12 cellular contexts compared by ENCODE assay signal in the genomic region with DNA sequence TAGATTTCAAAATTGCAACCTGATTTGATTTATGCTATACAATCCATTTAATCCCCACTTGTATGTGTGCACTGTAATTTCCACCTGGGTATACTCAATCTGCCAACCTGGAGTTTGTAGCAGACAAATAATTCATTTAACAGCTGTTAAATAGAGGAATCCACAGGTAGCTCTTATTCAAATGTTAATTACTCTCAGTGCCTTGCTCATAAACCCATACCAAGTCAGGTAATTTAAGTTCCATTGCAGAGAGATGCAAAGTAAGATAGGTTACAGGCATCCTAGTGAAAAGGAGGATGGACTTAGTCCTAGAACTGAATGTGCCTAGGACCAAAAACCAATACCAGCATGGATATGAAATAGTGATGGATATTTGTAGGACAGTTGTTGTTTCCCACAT.
DNase-seq lines count a peak whose midpoint lies in the region; ATAC-seq and TF ChIP-seq lines count a peak whose summit lies in the region.
"Had no signal": no experiment of that assay in that cellular context is flagged by ENCODE, and none has a peak within 500 bp of the region (broad histone marks: within the 10 kb centered on the region; RNA-seq: fewer than 3 reads in every experiment).

No MANE protein-coding gene starts in this region.

- no peaks in the 10 kb centered on the region for H3K27me3 Mint-ChIP-seq in activated CD8-positive, alpha-beta T cell treated with anti-CD3 and anti-CD28 coated beads for 36 hours
- H3K27me3 Mint-ChIP-seq: CD8-positive, alpha-beta memory T cell had no signal

- DNase-seq in NCI-H524 treated with DMSO at 0.1 percent for 48 hours (lab: John Stamatoyannopoulos, UW) = peak; percentile 33
- DNase-seq in mesendoderm = peak; percentile 11
- DNase-seq in activated CD8-positive, alpha-beta T cell treated with anti-CD3 and anti-CD28 coated beads for 36 hours = no peak
- DNase-seq in NCI-H510A (lab: John Stamatoyannopoulos, UW) = no peak
- DNase-seq: Caco-2; CD8-positive, alpha-beta memory T cell; DND-41; GDM1 had no signal

- intact Hi-C loops in activated CD8-positive, alpha-beta T cell treated with anti-CD3 and anti-CD28 coated beads for 36 hours (cut with micrococcal nuclease) = no loop called here

- no peak overlapping the region for H3K56ac ChIP-seq in mesendoderm (ENCODE audit: low read length)

- H3K27ac Mint-ChIP-seq in activated CD8-positive, alpha-beta T cell treated with anti-CD3 and anti-CD28 coated beads for 36 hours = no peak overlapping the region
- H3K27ac Mint-ChIP-seq: CD8-positive, alpha-beta memory T cell had no signal

- CTCF ChIA-PET in activated CD8-positive, alpha-beta T cell treated with anti-CD3 and anti-CD28 coated beads for 36 hours (lab: Charles Lee) = no interaction called here

- H3K9me3 ChIP-seq in HUES6 (ENCODE audit: control insufficient read depth, insufficient read depth, low read depth, low read length) = no peaks in the 10 kb centered on the region
- H3K9me3 ChIP-seq: A549, Caco-2 had no signal

- H2BK120ac ChIP-seq in mesendoderm (ENCODE audit: low read depth, low read length) = no peak overlapping the region

- no peak overlapping the region for H2AK5ac ChIP-seq in mesendoderm (ENCODE audit: low read length)

- H3K4me1 ChIP-seq in HUES6 (ENCODE audit: control insufficient read depth, insufficient read depth, low read length) (peaks cover 43% of the 10 kb centered on the region), mesendoderm (ENCODE audit: control insufficient read depth, low read depth, low read length) (no peaks in the 10 kb centered on the region)
- H3K4me1 ChIP-seq: A549, Caco-2 had no signal

- H3K27me3 ChIP-seq in HUES6 (ENCODE audit: control insufficient read depth, insufficient read depth, low read length) (no peaks in the 10 kb centered on the region), mesendoderm (ENCODE audit: insufficient read depth, low read length, poor library complexity) (no peaks in the 10 kb centered on the region)

- no peaks in the 10 kb centered on the region for H3K4me1 Mint-ChIP-seq in activated CD8-positive, alpha-beta T cell treated with anti-CD3 and anti-CD28 coated beads for 36 hours (ENCODE audit: low read depth)
- H3K4me1 Mint-ChIP-seq: CD8-positive, alpha-beta memory T cell had no signal

- H3K27ac ChIP-seq in HUES6 (ENCODE audit: low read depth, low read length) = peak overlapping the region; percentile 41; the same call in 1 of the 2 replicates
- H3K27ac ChIP-seq in mesendoderm (ENCODE audit: low read depth, low read length) = no peak overlapping the region
- H3K27ac ChIP-seq: A549 had no signal

- H3K79me2 ChIP-seq in mesendoderm (ENCODE audit: control insufficient read depth, insufficient read depth, low read length) = no peaks in the 10 kb centered on the region

- H3K36me3 ChIP-seq in HUES6 (ENCODE audit: control insufficient read depth, insufficient read depth, low read length) = no peaks in the 10 kb centered on the region
- no peaks in the 10 kb centered on the region for H3K36me3 ChIP-seq in mesendoderm (ENCODE audit: control insufficient read depth, insufficient read depth, low read length)

- H3K9ac ChIP-seq in HUES6 (ENCODE audit: low read length) = no peak overlapping the region
- no peak overlapping the region for H3K9ac ChIP-seq in mesendoderm (ENCODE audit: low read length)

- no peaks in the 10 kb centered on the region for H3K79me1 ChIP-seq in mesendoderm (ENCODE audit: low read length)

- no peak for ATAC-seq in activated CD8-positive, alpha-beta T cell treated with anti-CD3 and anti-CD28 coated beads for 36 hours
- ATAC-seq in HG02642 (IDR thresholded peaks at IDR 0.05; ENCODE audit: poor library complexity, unreplicated experiment) = no peak
- ATAC-seq: A549, K562 had no signal

- H3K4me3 Mint-ChIP-seq in activated CD8-positive, alpha-beta T cell treated with anti-CD3 and anti-CD28 coated beads for 36 hours = no peak overlapping the region
- H3K4me3 Mint-ChIP-seq: CD8-positive, alpha-beta memory T cell had no signal

- no peak overlapping the region for H2BK15ac ChIP-seq in mesendoderm (replicated peaks; ENCODE audit: low read depth)

- H3K4me2 ChIP-seq in mesendoderm (ENCODE audit: low read length) = no peak overlapping the region
- H3K4me2 ChIP-seq: A549 had no signal

- POLR2A ChIA-PET in activated CD8-positive, alpha-beta T cell treated with anti-CD3 and anti-CD28 coated beads for 36 hours (lab: Charles Lee) = no interaction called here

- H3K4ac ChIP-seq in mesendoderm (ENCODE audit: low read depth, low read length) = no peak overlapping the region

- no peak for TF ChIP-seq CTCF in activated CD8-positive, alpha-beta T cell treated with anti-CD3 and anti-CD28 coated beads for 36 hours (IDR thresholded peaks at IDR 0.05)

- no peak overlapping the region for H4K8ac ChIP-seq in mesendoderm (ENCODE audit: low read depth, low read length)

- H3K23ac ChIP-seq in mesendoderm (ENCODE audit: low read length) = no peak overlapping the region

- H2BK5ac ChIP-seq in mesendoderm (ENCODE audit: low read length) = no peak overlapping the region

- H3K4me3 ChIP-seq in HUES6 (ENCODE audit: low read depth, low read length) (no peak overlapping the region), mesendoderm (ENCODE audit: low read length) (no peak overlapping the region)
- H3K4me3 ChIP-seq: A549, K562 had no signal

- H4K5ac ChIP-seq in mesendoderm (ENCODE audit: low read length) = no peak overlapping the region

- H3K36me3 Mint-ChIP-seq in activated CD8-positive, alpha-beta T cell treated with anti-CD3 and anti-CD28 coated beads for 36 hours (ENCODE audit: low read depth) = no peaks in the 10 kb centered on the region
- H3K36me3 Mint-ChIP-seq: CD8-positive, alpha-beta memory T cell had no signal

- no peak overlapping the region for H3K18ac ChIP-seq in mesendoderm (ENCODE audit: low read length)

- H3K9me3 Mint-ChIP-seq in activated CD8-positive, alpha-beta T cell treated with anti-CD3 and anti-CD28 coated beads for 36 hours = peaks cover 3% of the 10 kb centered on the region

Comparison
In these comparisons a context has a peak if more than half of its experiments do, and no peak if none do; other contexts are left out.
1. DNase-seq: peak in NCI-H524 treated with DMSO at 0.1 percent for 48 hours (single experiment) and mesendoderm (single experiment); none in activated CD8-positive, alpha-beta T cell treated with anti-CD3 and anti-CD28 coated beads for 36 hours (single experiment) and NCI-H510A (single experiment).